8 cellular contexts compared by ENCODE assay signal in the genomic region with DNA sequence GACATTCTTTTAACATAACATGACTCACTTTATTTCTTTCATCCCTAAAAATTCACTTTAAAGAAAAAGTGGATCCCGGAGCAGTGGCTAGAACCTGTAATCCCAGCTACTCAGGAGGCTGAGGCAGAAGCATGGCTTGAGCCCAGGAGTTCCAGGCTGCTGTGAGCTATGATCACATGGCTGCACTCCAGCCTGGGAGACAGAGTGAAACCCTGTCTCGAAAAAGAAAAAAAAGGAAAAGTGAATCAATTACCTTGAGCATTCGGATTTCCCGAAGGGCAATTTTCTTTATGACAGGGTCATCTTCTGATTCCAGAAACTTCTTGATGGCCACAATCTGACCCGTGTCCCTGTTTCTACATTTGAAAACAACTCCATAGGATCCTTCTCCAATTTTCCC. TPM values are rescaled to one million over a fixed set of nuclear protein-coding genes. Genes with fewer than 3 reads are reported as not detected.
DNase-seq lines count a peak whose midpoint lies in the region; ATAC-seq and TF ChIP-seq lines count a peak whose summit lies in the region.

No MANE protein-coding gene starts in this region.

- H3K27ac Mint-ChIP-seq in natural killer cell, result no peak overlapping the region

- no peak for TF ChIP-seq CTCF in AG09309 (IDR thresholded peaks at IDR 0.05; ENCODE audit: control insufficient read depth, insufficient read depth, low read depth, low read length, missing control alignments)
- no peak for TF ChIP-seq CTCF in coronary artery (IDR thresholded peaks at IDR 0.05)
- no peak for TF ChIP-seq CTCF in natural killer cell (IDR thresholded peaks at IDR 0.05)

- H3K27ac ChIP-seq in HUES64 (ENCODE audit: low read depth, low read length) (no peak overlapping the region), coronary artery (no peak overlapping the region)

- peak overlapping the region; percentile 91 for H3K4me3 Mint-ChIP-seq in natural killer cell

- no peaks in the 10 kb centered on the region for H3K9me3 ChIP-seq in HUES64 (ENCODE audit: insufficient read depth, low read depth, low read length)

- H3K36me3 Mint-ChIP-seq in natural killer cell, result no peaks in the 10 kb centered on the region

- peaks cover 6 to 13% of the 10 kb centered on the region in 2 donors for H3K4me1 Mint-ChIP-seq in natural killer cell

- DNase-seq in AG09309 (ENCODE audit: low read depth), result no peak
- no peak for DNase-seq in coronary artery (ENCODE audit: low spot score)
- DNase-seq in natural killer cell, result no peak
- DNase-seq in RPMI8226, result no peak
- DNase-seq in stimulated activated CD4-positive, alpha-beta T cell treated with anti-CD3 and anti-CD28 coated beads, Interleukin-2, amount 100 ng/mL, for 48 hours, result no peak

- H3K36me3 ChIP-seq in HUES64 (ENCODE audit: insufficient read depth, low read length), result no peaks in the 10 kb centered on the region

- no peak for ATAC-seq in natural killer cell
- ATAC-seq in HG03378 (IDR thresholded peaks at IDR 0.05; ENCODE audit: unreplicated experiment), result no peak
- ATAC-seq in HG03097 (IDR thresholded peaks at IDR 0.05; ENCODE audit: low FRiP score, unreplicated experiment), result no peak

- 93% methylated on average over 5 of the region's 5 CpGs for WGBS in HUES64

- no peak overlapping the region for H3K9ac ChIP-seq in HUES64 (ENCODE audit: low read depth, low read length)

- intact Hi-C loops in natural killer cell (cut with micrococcal nuclease), result loop anchor here (5.0 kb wide), 1 partner anchor 163 kb away; the partner anchor contains the start of gene SOS2

- H3K27me3 Mint-ChIP-seq in natural killer cell (ENCODE audit: low read depth in 2 of 2), result peaks cover 0 to 7% of the 10 kb centered on the region in 2 donors

- no peaks in the 10 kb centered on the region for H3K9me3 Mint-ChIP-seq in natural killer cell

- H3K4me3 ChIP-seq in AG09309 (ENCODE audit: control insufficient read depth, low read depth, low read length) (peak overlapping the region; percentile 55; the same call in 1 of the 2 replicates), HUES64 (ENCODE audit: low read length) (peak overlapping the region; percentile 86; the same call in 1 of the 2 replicates), coronary artery (peak overlapping the region; percentile 76)

- H3K27me3 ChIP-seq in HUES64 (ENCODE audit: insufficient read depth, low read length), result peaks cover 31% of the 10 kb centered on the region

- 0 out of 2 replicates have a peak, but pooled peaks cover 4% of the 10 kb centered on the region for H3K4me1 ChIP-seq in HUES64 (ENCODE audit: insufficient read depth, low read length)

RNA-seq across cellular contexts. Expression of gene CDKL1, which starts 1.2 kb away (rescaled TPM):
- polyA plus RNA-seq in HUES64 (2013, experiment 1 of 2), result 0.85 TPM
- polyA plus RNA-seq in HUES64 (2013, experiment 2 of 2), result 0.82 TPM
- 10 to 100 TPM; 12.4 to 16.7 (median 15.4) TPM for total RNA-seq in natural killer cell
